1 cellular context compared by ENCODE assay signal in the genomic region with DNA sequence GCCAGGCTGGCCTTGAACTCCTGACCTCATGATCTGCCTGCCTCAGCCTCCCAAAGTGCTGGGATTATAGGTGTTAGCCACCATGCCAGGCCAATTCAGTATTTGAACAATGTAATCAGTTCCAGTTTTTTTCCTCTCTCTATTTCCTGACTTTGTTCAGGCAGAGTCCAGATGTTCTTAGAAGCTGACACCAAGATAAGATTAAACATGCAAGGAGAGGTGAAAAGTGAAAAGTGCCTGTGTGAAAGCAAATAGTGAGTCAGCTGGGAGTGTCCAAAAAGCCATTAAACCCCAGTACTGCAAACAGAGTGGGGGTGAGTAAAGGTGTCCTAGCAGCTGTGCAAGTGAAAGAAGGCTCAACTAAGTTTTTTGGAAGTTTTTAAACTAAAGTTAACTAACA.
TF ChIP-seq lines count a peak whose summit lies in the region.

No MANE protein-coding gene starts in this region.

TF ChIP-seq in WTC11, 78 proteins besides CTCF, POLR2A, EP300 and RAD21 (continued from another document):
- TF ChIP-seq STAT6 (CRISPR knock-in tag; conservative IDR thresholded peaks at IDR 0.05; ENCODE audit: low read depth): no peak
- TF ChIP-seq, protein P1, sequence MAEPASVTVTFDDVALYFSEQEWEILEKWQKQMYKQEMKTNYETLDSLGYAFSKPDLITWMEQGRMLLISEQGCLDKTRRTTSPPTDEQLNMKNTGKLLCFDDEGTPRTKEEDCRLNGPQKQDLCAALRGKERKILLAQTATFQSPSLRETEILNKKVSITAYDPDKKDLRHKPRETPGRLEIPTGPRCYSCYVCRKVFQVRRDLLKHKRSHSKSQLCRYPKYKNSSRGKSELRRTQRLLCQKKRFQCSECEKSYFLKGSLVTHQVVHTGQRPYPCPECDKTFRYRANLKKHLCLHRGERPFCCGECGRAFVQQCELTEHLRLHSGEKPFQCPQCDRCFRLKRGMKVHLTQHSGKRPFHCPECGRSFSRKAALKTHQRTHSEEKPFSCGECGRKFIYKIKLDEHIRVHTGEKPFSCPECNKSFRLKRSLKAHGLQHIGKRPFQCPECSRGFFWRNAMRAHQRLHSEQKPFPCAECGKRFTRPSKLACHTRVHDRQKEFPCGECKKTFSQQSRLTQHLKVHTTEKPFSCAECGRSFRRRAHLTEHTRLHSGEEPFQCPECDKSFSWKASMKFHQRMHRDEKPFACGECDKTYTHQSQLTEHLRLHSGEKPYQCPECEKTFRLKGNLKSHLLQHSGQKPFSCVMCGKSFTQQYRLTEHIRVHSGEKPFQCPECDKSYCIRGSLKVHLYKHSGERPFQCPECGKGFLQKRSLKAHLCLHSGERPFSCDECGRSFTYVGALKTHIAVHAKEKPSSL (CRISPR knock-in tag; conservative IDR thresholded peaks at IDR 0.05): no peak
- TF ChIP-seq, protein P2, sequence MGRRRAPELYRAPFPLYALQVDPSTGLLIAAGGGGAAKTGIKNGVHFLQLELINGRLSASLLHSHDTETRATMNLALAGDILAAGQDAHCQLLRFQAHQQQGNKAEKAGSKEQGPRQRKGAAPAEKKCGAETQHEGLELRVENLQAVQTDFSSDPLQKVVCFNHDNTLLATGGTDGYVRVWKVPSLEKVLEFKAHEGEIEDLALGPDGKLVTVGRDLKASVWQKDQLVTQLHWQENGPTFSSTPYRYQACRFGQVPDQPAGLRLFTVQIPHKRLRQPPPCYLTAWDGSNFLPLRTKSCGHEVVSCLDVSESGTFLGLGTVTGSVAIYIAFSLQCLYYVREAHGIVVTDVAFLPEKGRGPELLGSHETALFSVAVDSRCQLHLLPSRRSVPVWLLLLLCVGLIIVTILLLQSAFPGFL (CRISPR knock-in tag; IDR thresholded peaks at IDR 0.05; ENCODE audit: borderline replicate concordance): no peak
- TF ChIP-seq, protein P3, sequence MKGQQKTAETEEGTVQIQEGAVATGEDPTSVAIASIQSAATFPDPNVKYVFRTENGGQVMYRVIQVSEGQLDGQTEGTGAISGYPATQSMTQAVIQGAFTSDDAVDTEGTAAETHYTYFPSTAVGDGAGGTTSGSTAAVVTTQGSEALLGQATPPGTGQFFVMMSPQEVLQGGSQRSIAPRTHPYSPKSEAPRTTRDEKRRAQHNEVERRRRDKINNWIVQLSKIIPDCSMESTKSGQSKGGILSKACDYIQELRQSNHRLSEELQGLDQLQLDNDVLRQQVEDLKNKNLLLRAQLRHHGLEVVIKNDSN (CRISPR knock-in tag; IDR thresholded peaks at IDR 0.05): no peak
- no peak for TF ChIP-seq SOX15 (CRISPR knock-in tag; IDR thresholded peaks at IDR 0.05)
- TF ChIP-seq, protein P4, sequence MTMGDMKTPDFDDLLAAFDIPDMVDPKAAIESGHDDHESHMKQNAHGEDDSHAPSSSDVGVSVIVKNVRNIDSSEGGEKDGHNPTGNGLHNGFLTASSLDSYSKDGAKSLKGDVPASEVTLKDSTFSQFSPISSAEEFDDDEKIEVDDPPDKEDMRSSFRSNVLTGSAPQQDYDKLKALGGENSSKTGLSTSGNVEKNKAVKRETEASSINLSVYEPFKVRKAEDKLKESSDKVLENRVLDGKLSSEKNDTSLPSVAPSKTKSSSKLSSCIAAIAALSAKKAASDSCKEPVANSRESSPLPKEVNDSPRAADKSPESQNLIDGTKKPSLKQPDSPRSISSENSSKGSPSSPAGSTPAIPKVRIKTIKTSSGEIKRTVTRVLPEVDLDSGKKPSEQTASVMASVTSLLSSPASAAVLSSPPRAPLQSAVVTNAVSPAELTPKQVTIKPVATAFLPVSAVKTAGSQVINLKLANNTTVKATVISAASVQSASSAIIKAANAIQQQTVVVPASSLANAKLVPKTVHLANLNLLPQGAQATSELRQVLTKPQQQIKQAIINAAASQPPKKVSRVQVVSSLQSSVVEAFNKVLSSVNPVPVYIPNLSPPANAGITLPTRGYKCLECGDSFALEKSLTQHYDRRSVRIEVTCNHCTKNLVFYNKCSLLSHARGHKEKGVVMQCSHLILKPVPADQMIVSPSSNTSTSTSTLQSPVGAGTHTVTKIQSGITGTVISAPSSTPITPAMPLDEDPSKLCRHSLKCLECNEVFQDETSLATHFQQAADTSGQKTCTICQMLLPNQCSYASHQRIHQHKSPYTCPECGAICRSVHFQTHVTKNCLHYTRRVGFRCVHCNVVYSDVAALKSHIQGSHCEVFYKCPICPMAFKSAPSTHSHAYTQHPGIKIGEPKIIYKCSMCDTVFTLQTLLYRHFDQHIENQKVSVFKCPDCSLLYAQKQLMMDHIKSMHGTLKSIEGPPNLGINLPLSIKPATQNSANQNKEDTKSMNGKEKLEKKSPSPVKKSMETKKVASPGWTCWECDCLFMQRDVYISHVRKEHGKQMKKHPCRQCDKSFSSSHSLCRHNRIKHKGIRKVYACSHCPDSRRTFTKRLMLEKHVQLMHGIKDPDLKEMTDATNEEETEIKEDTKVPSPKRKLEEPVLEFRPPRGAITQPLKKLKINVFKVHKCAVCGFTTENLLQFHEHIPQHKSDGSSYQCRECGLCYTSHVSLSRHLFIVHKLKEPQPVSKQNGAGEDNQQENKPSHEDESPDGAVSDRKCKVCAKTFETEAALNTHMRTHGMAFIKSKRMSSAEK (CRISPR knock-in tag; IDR thresholded peaks at IDR 0.05; ENCODE audit: borderline replicate concordance): no peak
- TF ChIP-seq GRHL2 (CRISPR knock-in tag; IDR thresholded peaks at IDR 0.05; ENCODE audit: insufficient replicate concordance, severe bottlenecking): no peak
- TF ChIP-seq ZMAT4 (CRISPR knock-in tag; IDR thresholded peaks at IDR 0.05): no peak
- TF ChIP-seq, protein P5, sequence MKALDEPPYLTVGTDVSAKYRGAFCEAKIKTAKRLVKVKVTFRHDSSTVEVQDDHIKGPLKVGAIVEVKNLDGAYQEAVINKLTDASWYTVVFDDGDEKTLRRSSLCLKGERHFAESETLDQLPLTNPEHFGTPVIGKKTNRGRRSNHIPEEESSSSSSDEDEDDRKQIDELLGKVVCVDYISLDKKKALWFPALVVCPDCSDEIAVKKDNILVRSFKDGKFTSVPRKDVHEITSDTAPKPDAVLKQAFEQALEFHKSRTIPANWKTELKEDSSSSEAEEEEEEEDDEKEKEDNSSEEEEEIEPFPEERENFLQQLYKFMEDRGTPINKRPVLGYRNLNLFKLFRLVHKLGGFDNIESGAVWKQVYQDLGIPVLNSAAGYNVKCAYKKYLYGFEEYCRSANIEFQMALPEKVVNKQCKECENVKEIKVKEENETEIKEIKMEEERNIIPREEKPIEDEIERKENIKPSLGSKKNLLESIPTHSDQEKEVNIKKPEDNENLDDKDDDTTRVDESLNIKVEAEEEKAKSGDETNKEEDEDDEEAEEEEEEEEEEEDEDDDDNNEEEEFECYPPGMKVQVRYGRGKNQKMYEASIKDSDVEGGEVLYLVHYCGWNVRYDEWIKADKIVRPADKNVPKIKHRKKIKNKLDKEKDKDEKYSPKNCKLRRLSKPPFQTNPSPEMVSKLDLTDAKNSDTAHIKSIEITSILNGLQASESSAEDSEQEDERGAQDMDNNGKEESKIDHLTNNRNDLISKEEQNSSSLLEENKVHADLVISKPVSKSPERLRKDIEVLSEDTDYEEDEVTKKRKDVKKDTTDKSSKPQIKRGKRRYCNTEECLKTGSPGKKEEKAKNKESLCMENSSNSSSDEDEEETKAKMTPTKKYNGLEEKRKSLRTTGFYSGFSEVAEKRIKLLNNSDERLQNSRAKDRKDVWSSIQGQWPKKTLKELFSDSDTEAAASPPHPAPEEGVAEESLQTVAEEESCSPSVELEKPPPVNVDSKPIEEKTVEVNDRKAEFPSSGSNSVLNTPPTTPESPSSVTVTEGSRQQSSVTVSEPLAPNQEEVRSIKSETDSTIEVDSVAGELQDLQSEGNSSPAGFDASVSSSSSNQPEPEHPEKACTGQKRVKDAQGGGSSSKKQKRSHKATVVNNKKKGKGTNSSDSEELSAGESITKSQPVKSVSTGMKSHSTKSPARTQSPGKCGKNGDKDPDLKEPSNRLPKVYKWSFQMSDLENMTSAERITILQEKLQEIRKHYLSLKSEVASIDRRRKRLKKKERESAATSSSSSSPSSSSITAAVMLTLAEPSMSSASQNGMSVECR (CRISPR knock-in tag; IDR thresholded peaks at IDR 0.05; ENCODE audit: borderline replicate concordance): no peak
- no peak for TF ChIP-seq NFYB (CRISPR knock-in tag; conservative IDR thresholded peaks at IDR 0.05; ENCODE audit: low read depth)
- TF ChIP-seq ATF1 (CRISPR knock-in tag; IDR thresholded peaks at IDR 0.05): no peak
- TF ChIP-seq ZNF512 (CRISPR knock-in tag; IDR thresholded peaks at IDR 0.05; ENCODE audit: borderline replicate concordance): no peak
